ENCODE assay signal across 27 cellular contexts in genomic region chr11:74521666-74522252, GRCh38. TPM values are rescaled to one million over a fixed set of nuclear protein-coding genes. Genes with fewer than 3 reads are reported as not detected.
DNase-seq lines count a peak whose midpoint lies in the region; ATAC-seq, FAIRE-seq and TF ChIP-seq lines count a peak whose summit lies in the region.
"Had no signal": no experiment of that assay in that cellular context is flagged by ENCODE, and none has a peak within 500 bp of the region (broad histone marks: within the 10 kb centered on the region; RNA-seq: fewer than 3 reads in every experiment).

No MANE protein-coding gene starts in this region.

- DNase-seq in right cardiac atrium: no peak
- DNase-seq in heart right ventricle: no peak
- no peak for DNase-seq in endothelial cell of umbilical vein (ENCODE audit: low read depth, low spot score)
- no peak for DNase-seq in progenitor cell of endocrine pancreas (ENCODE audit: low spot score, unreplicated experiment)
- no peak for DNase-seq in activated gamma-delta T cell treated with Interleukin-2 at 50 U/mL for 16 hours
- no peak for DNase-seq in NCI-H2227 (lab: John Stamatoyannopoulos, UW; ENCODE audit: unreplicated experiment)
- DNase-seq in NCI-H1048 (lab: John Stamatoyannopoulos, UW): no peak
- DNase-seq: 8988T; ACHN; AML-193; BE2C; Calu3; CD4-positive, alpha-beta memory T cell; COR-L47; DMS53; DMS79 treated with DMSO at 0.1 percent for 48 hours; GF-D8; GOT3 had no signal

- H3K79me2 ChIP-seq in OCI-LY3 (ENCODE audit: low read length): no peaks in the 10 kb centered on the region
- no peaks in the 10 kb centered on the region for H3K79me2 ChIP-seq in endothelial cell of umbilical vein (ENCODE audit: control insufficient read depth, insufficient read depth, low read length)

- no peak for TF ChIP-seq POLR2A in endothelial cell of umbilical vein (IDR thresholded peaks at IDR 0.05; ENCODE audit: low read depth, low read length)

- BruUV-seq in endothelial cell of umbilical vein (replicated peaks; lab: Mats Ljungman, UMichigan): no TSS peak

- H3K36me3 Mint-ChIP-seq in progenitor cell of endocrine pancreas (ENCODE audit: insufficient read depth): no peaks in the 10 kb centered on the region
- H3K36me3 Mint-ChIP-seq: CD14-positive monocyte; CD4-positive, alpha-beta memory T cell had no signal

- POLR2A ChIA-PET in endothelial cell of umbilical vein (lab: Charles Lee): no interaction called here

- H4K20me1 ChIP-seq in OCI-LY3 (ENCODE audit: insufficient read depth, low read length) (no peaks in the 10 kb centered on the region), endothelial cell of umbilical vein (replicated peaks; ENCODE audit: control insufficient read depth, extremely low read depth, insufficient read depth, low read length) (no peaks in the 10 kb centered on the region)
- H4K20me1 ChIP-seq: BLaER1 treated with 17β-estradiol and CSF1 and Interleukin-3, amounts not matched to agents 10 nM and 100 nM had no signal

- no peak for FAIRE-seq in endothelial cell of umbilical vein (lab: Jason Lieb, UNC)
- FAIRE-seq: A549, GM12891, GM18507, H54 had no signal

- CTCF ChIA-PET in endothelial cell of umbilical vein (lab: Charles Lee): no interaction called here

- intact Hi-C loops in right cardiac atrium (cut with DNase I) (no loop called here), heart right ventricle (cut with DNase I) (loop anchor here in 1 of 10 donors (5.0 kb wide), 1 partner anchor 36 kb away; no protein-coding TSS in a partner anchor), endothelial cell of umbilical vein (cut with micrococcal nuclease) (no loop called here)

- peak overlapping the region; percentile 33 for H3K27ac Mint-ChIP-seq in progenitor cell of endocrine pancreas
- H3K27ac Mint-ChIP-seq: CD4-positive, alpha-beta memory T cell had no signal

- no peaks in the 10 kb centered on the region for H3K9me3 ChIP-seq in right cardiac atrium (ENCODE audit: control insufficient read depth, low read length)
- H3K9me3 ChIP-seq in heart right ventricle: peaks cover 0 to 7% (median 0%) of the 10 kb centered on the region in 11 donors
- H3K9me3 ChIP-seq in OCI-LY3 (ENCODE audit: insufficient read depth, low read length): no peaks in the 10 kb centered on the region
- no peaks in the 10 kb centered on the region for H3K9me3 ChIP-seq in endothelial cell of umbilical vein (replicated peaks; ENCODE audit: control insufficient read depth, insufficient read depth, low read length)
- H3K9me3 ChIP-seq: A549; BE2C; BLaER1 treated with 17β-estradiol and CSF1 and Interleukin-3, amounts not matched to agents 10 nM and 100 nM; HAP-1 had no signal

- H3K36me3 ChIP-seq in heart right ventricle (no peaks in the 10 kb centered on the region), OCI-LY3 (replicated peaks; ENCODE audit: low read depth, low read length) (no peaks in the 10 kb centered on the region), endothelial cell of umbilical vein (ENCODE audit: control insufficient read depth in 2 of 2, extremely low read depth in 1 of 2, insufficient read depth in 2 of 2, low read length in 2 of 2) (no peaks in the 10 kb centered on the region)
- H3K36me3 ChIP-seq: BE2C; BLaER1 treated with 17β-estradiol and CSF1 and Interleukin-3, amounts not matched to agents 10 nM and 100 nM; HAP-1 had no signal

- ATAC-seq in right cardiac atrium: peak; percentile 19 to 67
- no peak for ATAC-seq in heart right ventricle
- ATAC-seq: A549 had no signal

- H3K4me3 Mint-ChIP-seq in progenitor cell of endocrine pancreas (ENCODE audit: low read depth): no peak overlapping the region
- H3K4me3 Mint-ChIP-seq: CD14-positive monocyte; CD4-positive, alpha-beta memory T cell had no signal

- H3K27ac ChIP-seq in right cardiac atrium (ENCODE audit: low read length) (no peak overlapping the region), heart right ventricle (peak overlapping the region in 1 of 10 donors; percentile 19), OCI-LY3 (ENCODE audit: low read length) (no peak overlapping the region), endothelial cell of umbilical vein (ENCODE audit: insufficient read depth, low read depth, low read length) (no peak overlapping the region)
- H3K27ac ChIP-seq: A549; BLaER1 treated with 17β-estradiol and CSF1 and Interleukin-3, amounts not matched to agents 10 nM and 100 nM had no signal

- WGBS in right cardiac atrium: 76% methylated on average over 2 of the region's 2 CpGs
- WGBS in heart right ventricle, 2 donors: 85 to 90% methylated on average over 2 of the region's 2 CpGs

- peaks cover 7% of the 10 kb centered on the region for H3K9me3 Mint-ChIP-seq in progenitor cell of endocrine pancreas (ENCODE audit: low read depth)

- H2AFZ ChIP-seq in OCI-LY3 (ENCODE audit: low read depth, low read length) (peak overlapping the region; percentile 71; the same call in 1 of the 2 replicates), endothelial cell of umbilical vein (ENCODE audit: low read depth, low read length) (no peak overlapping the region)

- H3K4me1 Mint-ChIP-seq in progenitor cell of endocrine pancreas (ENCODE audit: low read depth): peaks cover 11% of the 10 kb centered on the region
- H3K4me1 Mint-ChIP-seq: CD14-positive monocyte; CD4-positive, alpha-beta memory T cell had no signal

- H3K4me2 ChIP-seq in OCI-LY3 (ENCODE audit: low read length) (0 out of 2 replicates have a peak overlapping the region, but pooled peaks have one; percentile 46), endothelial cell of umbilical vein (ENCODE audit: insufficient read depth, low read length) (peak overlapping the region; percentile 16)
- H3K4me2 ChIP-seq: A549; BLaER1 treated with 17β-estradiol and CSF1 and Interleukin-3, amounts not matched to agents 10 nM and 100 nM had no signal

- no peaks in the 10 kb centered on the region for H3K9me1 ChIP-seq in endothelial cell of umbilical vein (replicated peaks; ENCODE audit: control insufficient read depth, extremely low read depth, insufficient read depth, low read length)

- TF ChIP-seq CTCF in heart right ventricle (IDR thresholded peaks at IDR 0.05): no peak
- TF ChIP-seq CTCF in OCI-LY3 (IDR thresholded peaks at IDR 0.05; ENCODE audit: low read depth, low read length): no peak
- no peak for TF ChIP-seq CTCF in endothelial cell of umbilical vein (IDR thresholded peaks at IDR 0.05; ENCODE audit: extremely low read depth in 1 of 2, insufficient read depth in 1 of 2, low read depth in 1 of 2, low read length in 2 of 2)
- TF ChIP-seq CTCF in progenitor cell of endocrine pancreas (IDR thresholded peaks at IDR 0.05; ENCODE audit: unreplicated experiment): no peak

- H3K9ac ChIP-seq in OCI-LY3 (ENCODE audit: low read length) (no peak overlapping the region), endothelial cell of umbilical vein (replicated peaks; ENCODE audit: extremely low read depth, insufficient read depth, low read length) (no peak overlapping the region)
- H3K9ac ChIP-seq: BLaER1 treated with 17β-estradiol and CSF1 and Interleukin-3, amounts not matched to agents 10 nM and 100 nM had no signal

- H3K27me3 ChIP-seq in right cardiac atrium (ENCODE audit: control insufficient read depth, insufficient read depth) (no peaks in the 10 kb centered on the region), heart right ventricle (no peaks in the 10 kb centered on the region), OCI-LY3 (ENCODE audit: low read depth, low read length) (peaks cover 3% of the 10 kb centered on the region; the same call in 1 of the 2 replicates), endothelial cell of umbilical vein (ENCODE audit: control insufficient read depth in 2 of 2, insufficient read depth in 2 of 2, low read length in 2 of 2) (peaks cover 8 to 15% of the 10 kb centered on the region in 2 experiments)
- H3K27me3 ChIP-seq: BE2C; BLaER1 treated with 17β-estradiol and CSF1 and Interleukin-3, amounts not matched to agents 10 nM and 100 nM had no signal

- H3K4me3 ChIP-seq in right cardiac atrium (ENCODE audit: low read length): no peak overlapping the region
- H3K4me3 ChIP-seq in heart right ventricle: no peak overlapping the region
- H3K4me3 ChIP-seq in OCI-LY3 (ENCODE audit: low read length): peak overlapping the region; percentile 33; the same call in 1 of the 2 replicates
- no peak overlapping the region for H3K4me3 ChIP-seq in endothelial cell of umbilical vein (replicated peaks in 1 of 3; ENCODE audit: insufficient read depth in 1 of 3, low read depth in 1 of 3, low read length in 3 of 3)
- H3K4me3 ChIP-seq: A549; BLaER1 treated with 17β-estradiol and CSF1 and Interleukin-3, amounts not matched to agents 10 nM and 100 nM; HAP-1 had no signal

- dilution Hi-C loops in endothelial cell of umbilical vein (cut with MboI; ENCODE audit: extremely low pct_ligation_motif_present, low sequenced_read_pairs): no loop called here

- peaks cover 3% of the 10 kb centered on the region for H3K27me3 Mint-ChIP-seq in progenitor cell of endocrine pancreas

- H3K4me1 ChIP-seq in right cardiac atrium (ENCODE audit: control insufficient read depth, insufficient read depth, low read length) (no peaks in the 10 kb centered on the region), heart right ventricle (peaks cover 0 to 23% (median 0%) of the 10 kb centered on the region in 9 donors), OCI-LY3 (ENCODE audit: low read length) (peaks cover 7% of the 10 kb centered on the region), endothelial cell of umbilical vein (ENCODE audit: control insufficient read depth, extremely low read depth, insufficient read depth, low read length) (peaks cover 10% of the 10 kb centered on the region)
- H3K4me1 ChIP-seq: A549; BLaER1 treated with 17β-estradiol and CSF1 and Interleukin-3, amounts not matched to agents 10 nM and 100 nM; HAP-1 had no signal

RNA-seq across cellular contexts. Expression of gene LIPT2, which starts 28.2 kb away (rescaled TPM):
- total RNA-seq in right cardiac atrium (1 to 10 TPM; 1.6 to 3.6 (median 2.7) TPM), heart right ventricle (1 to 10 TPM; 1.0 to 3.8 (median 1.7) TPM), endothelial cell of umbilical vein (1.7 and 3.2 TPM in 2 replicates), progenitor cell of endocrine pancreas (8.8 and 9.1 TPM in 2 replicates)
- polyA plus RNA-seq in right cardiac atrium (1.5 TPM), heart right ventricle (1 to 10 TPM in 1 of 2 donors, under 1 TPM in 1; 0.93 to 1.5 TPM), endothelial cell of umbilical vein (4.0 and 4.1 TPM in 2 replicates)
- 3.0 and 3.1 TPM in 2 replicates for polyA plus RNA-seq in endothelial cell of umbilical vein (2011; cell fraction: cytosol; rRNA removed)
- 1.8 and 3.0 TPM in 2 replicates for polyA plus RNA-seq in endothelial cell of umbilical vein (2011; cell fraction: nucleus; rRNA removed)
- 1.1 and 1.8 TPM in 2 replicates for polyA plus RNA-seq in endothelial cell of umbilical vein (2012)
- polyA minus RNA-seq in endothelial cell of umbilical vein: 3.3 and 5.6 TPM in 2 replicates
- 4.3 TPM for polyA minus RNA-seq in endothelial cell of umbilical vein (2011; cell fraction: cytosol; rRNA and poly(A)+ RNA removed)
- polyA minus RNA-seq in endothelial cell of umbilical vein (2011; cell fraction: nucleus; rRNA and poly(A)+ RNA removed): 2.7 and 3.3 TPM in 2 replicates

RNA-seq across cellular contexts. Expression of gene KCNE3, which starts 54.4 kb away (rescaled TPM):
- total RNA-seq in right cardiac atrium: 1 to 10 TPM; 3.8 to 7.4 (median 4.8) TPM
- 2.2 TPM for polyA plus RNA-seq in right cardiac atrium
- total RNA-seq in heart right ventricle: 1 to 10 TPM; 1.3 to 7.1 (median 3.0) TPM
- polyA plus RNA-seq in heart right ventricle: 1 to 10 TPM; 1.2 to 2.3 TPM
- total RNA-seq in endothelial cell of umbilical vein: 1.3 and 2.2 TPM in 2 replicates
- 0.51 and 0.97 TPM in 2 replicates for polyA plus RNA-seq in endothelial cell of umbilical vein
- 0.55 and 0.97 TPM in 2 replicates for polyA plus RNA-seq in endothelial cell of umbilical vein (2011; cell fraction: cytosol; rRNA removed)
- polyA plus RNA-seq in endothelial cell of umbilical vein (2011; cell fraction: nucleus; rRNA removed): 1.0 TPM in 2 replicates
- 0.26 and 0.37 TPM in 2 replicates for polyA plus RNA-seq in endothelial cell of umbilical vein (2012)
- 0.61 and 2.0 TPM in 2 replicates for polyA minus RNA-seq in endothelial cell of umbilical vein
- polyA minus RNA-seq in endothelial cell of umbilical vein (2011; cell fraction: cytosol; rRNA and poly(A)+ RNA removed): not detected
- polyA minus RNA-seq in endothelial cell of umbilical vein (2011; cell fraction: nucleus; rRNA and poly(A)+ RNA removed): 0.14 and 0.29 TPM in 2 replicates
- 1.0 and 1.9 TPM in 2 replicates for total RNA-seq in progenitor cell of endocrine pancreas
- total RNA-seq: G401 had no signal
- polyA plus RNA-seq: CD4-positive, alpha-beta memory T cell had no signal

Comparison
In these comparisons a context has a peak if more than half of its experiments do, and no peak if none do; other contexts are left out.
1. ATAC-seq: peak in right cardiac atrium (2 of 2); none in heart right ventricle (0 of 8).